1 cellular context compared by ENCODE assay signal in the genomic region with DNA sequence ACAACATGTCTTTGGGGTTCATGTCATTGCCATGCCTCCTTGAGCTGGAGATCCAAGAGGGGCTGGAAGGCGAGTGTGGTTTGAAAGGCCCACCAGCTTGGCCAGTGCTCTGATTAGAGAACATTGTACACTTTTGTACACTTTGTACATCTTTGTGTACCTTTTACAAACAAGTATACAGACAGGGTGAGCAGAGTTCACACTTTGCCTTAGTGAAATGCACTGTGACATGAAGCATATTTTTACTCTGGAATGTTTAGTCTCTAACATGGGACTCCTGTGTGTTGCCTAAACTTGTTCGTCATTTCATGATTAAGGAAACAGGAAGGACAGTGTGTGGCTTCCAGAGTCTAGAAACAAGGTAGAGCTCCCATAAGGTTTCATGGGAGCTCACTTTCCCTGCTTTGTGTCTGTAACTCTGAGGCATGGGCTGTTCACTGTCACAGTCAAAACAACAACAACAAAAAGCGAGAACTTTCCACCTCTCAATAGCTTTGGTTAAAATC.
TF ChIP-seq lines count a peak whose summit lies in the region.

No MANE protein-coding gene starts in this region.

TF ChIP-seq in HepG2, 621 proteins besides CTCF, POLR2A, EP300 and RAD21 (continued from another document):
- TF ChIP-seq, protein P1, sequence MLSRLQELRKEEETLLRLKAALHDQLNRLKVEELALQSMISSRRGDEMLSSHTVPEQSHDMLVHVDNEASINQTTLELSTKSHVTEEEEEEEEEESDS (CRISPR knock-in tag; IDR thresholded peaks at IDR 0.05; ENCODE audit: borderline replicate concordance): no peak
- TF ChIP-seq HIVEP1 (CRISPR knock-in tag; IDR thresholded peaks at IDR 0.05): no peak
- no peak for TF ChIP-seq MIXL1 (CRISPR knock-in tag; IDR thresholded peaks at IDR 0.05)
- no peak; the same call in 1 of the 2 replicates for TF ChIP-seq SALL1 (CRISPR knock-in tag; IDR thresholded peaks at IDR 0.05)
- TF ChIP-seq ZBTB33 (CRISPR knock-in tag; IDR thresholded peaks at IDR 0.05): no peak
- TF ChIP-seq, protein P2, sequence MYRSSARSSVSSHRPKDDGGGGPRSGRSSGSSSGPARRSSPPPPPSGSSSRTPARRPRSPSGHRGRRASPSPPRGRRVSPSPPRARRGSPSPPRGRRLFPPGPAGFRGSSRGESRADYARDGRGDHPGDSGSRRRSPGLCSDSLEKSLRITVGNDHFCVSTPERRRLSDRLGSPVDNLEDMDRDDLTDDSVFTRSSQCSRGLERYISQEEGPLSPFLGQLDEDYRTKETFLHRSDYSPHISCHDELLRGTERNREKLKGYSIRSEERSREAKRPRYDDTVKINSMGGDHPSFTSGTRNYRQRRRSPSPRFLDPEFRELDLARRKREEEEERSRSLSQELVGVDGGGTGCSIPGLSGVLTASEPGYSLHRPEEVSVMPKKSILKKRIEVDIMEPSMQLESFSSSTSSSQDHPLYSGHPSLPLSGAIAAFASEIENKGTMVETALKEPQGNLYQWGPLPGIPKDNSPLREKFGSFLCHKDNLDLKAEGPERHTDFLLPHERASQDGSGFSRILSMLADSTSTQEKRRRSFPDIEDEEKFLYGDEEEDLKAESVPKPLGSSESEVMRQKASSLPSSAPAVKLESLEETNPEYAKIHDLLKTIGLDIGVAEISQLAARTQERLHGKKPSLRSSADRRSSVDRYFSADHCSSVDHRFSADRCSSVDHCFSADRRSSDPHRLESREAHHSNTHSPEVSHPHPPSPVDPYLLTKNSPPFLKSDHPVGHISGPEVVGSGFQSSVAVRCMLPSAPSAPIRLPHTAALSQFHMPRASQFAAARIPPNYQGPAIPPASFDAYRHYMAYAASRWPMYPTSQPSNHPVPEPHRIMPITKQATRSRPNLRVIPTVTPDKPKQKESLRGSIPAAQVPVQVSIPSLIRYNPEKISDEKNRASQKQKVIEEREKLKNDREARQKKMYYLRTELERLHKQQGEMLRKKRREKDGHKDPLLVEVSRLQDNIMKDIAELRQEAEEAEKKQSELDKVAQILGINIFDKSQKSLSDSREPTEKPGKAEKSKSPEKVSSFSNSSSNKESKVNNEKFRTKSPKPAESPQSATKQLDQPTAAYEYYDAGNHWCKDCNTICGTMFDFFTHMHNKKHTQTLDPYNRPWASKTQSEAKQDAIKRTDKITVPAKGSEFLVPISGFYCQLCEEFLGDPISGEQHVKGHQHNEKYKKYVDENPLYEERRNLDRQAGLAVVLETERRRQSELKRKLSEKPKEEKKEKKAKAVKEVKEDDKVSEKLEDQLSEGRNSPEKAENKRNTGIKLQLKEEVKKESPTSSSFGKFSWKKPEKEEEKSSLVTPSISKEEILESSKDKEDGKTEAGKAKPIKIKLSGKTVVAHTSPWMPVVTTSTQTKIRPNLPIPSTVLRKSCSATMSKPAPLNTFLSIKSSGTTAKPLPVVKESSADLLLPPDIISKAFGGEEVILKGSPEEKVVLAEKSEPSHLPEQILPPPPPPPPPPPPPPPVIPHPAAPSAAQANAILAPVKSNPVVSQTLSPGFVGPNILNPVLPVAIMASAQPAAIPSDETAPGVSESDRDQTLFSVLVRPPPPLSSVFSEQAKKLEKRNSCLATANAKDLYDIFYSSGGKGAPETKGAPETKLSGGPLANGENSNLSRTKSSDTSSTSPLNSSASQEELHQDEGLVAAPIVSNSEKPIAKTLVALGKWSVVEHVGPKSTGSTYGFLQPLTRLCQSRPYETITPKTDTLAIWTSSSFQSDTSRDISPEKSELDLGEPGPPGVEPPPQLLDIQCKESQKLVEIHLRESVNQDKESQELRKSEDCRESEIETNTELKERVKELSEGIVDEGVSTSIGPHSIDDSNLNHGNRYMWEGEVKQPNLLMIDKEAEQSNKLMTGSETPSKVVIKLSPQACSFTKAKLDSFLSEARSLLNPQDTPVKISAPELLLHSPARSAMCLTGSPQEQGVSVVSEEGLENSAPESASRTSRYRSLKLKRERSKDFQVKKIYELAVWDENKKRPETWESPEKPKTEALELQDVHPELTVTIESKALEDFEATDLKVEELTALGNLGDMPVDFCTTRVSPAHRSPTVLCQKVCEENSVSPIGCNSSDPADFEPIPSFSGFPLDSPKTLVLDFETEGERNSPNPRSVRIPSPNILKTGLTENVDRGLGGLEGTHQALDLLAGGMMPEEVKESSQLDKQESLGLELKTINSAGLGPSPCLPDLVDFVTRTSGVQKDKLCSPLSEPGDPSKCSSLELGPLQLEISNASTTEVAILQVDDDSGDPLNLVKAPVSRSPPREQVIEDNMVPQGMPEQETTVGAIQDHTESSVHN (CRISPR knock-in tag; IDR thresholded peaks at IDR 0.05): no peak
- no peak for TF ChIP-seq ZNF598 (CRISPR knock-in tag; IDR thresholded peaks at IDR 0.05; ENCODE audit: borderline replicate concordance)
- TF ChIP-seq ZNF160 (CRISPR knock-in tag; IDR thresholded peaks at IDR 0.05): no peak
- TF ChIP-seq BRD4 (CRISPR knock-in tag; IDR thresholded peaks at IDR 0.05): no peak
- no peak for TF ChIP-seq XBP1 (CRISPR knock-in tag; IDR thresholded peaks at IDR 0.05)
- peak; percentile 37; the same call in 1 of the 2 replicates for TF ChIP-seq ZFP82 (CRISPR knock-in tag; IDR thresholded peaks at IDR 0.05; ENCODE audit: borderline replicate concordance)
- TF ChIP-seq RBAK (CRISPR knock-in tag; IDR thresholded peaks at IDR 0.05): no peak
- TF ChIP-seq, protein P3, sequence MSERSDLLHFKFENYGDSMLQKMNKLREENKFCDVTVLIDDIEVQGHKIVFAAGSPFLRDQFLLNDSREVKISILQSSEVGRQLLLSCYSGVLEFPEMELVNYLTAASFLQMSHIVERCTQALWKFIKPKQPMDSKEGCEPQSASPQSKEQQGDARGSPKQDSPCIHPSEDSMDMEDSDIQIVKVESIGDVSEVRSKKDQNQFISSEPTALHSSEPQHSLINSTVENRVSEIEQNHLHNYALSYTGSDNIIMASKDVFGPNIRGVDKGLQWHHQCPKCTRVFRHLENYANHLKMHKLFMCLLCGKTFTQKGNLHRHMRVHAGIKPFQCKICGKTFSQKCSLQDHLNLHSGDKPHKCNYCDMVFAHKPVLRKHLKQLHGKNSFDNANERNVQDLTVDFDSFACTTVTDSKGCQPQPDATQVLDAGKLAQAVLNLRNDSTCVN (CRISPR knock-in tag; IDR thresholded peaks at IDR 0.05; ENCODE audit: borderline replicate concordance): no peak
- TF ChIP-seq JARID2 (CRISPR knock-in tag; IDR thresholded peaks at IDR 0.05; ENCODE audit: insufficient replicate concordance): peak; percentile 15
- no peak for TF ChIP-seq AKAP8 (CRISPR knock-in tag; IDR thresholded peaks at IDR 0.05)
- no peak for TF ChIP-seq ZNF788 (CRISPR knock-in tag; IDR thresholded peaks at IDR 0.05; ENCODE audit: borderline replicate concordance)
- TF ChIP-seq ZSCAN9 (CRISPR knock-in tag; IDR thresholded peaks at IDR 0.05; ENCODE audit: borderline replicate concordance): no peak
- TF ChIP-seq FOXO1 (CRISPR knock-in tag; IDR thresholded peaks at IDR 0.05): 0 out of 2 replicates have a peak, but pooled peaks have one; percentile 6
- TF ChIP-seq ZNF143 (CRISPR knock-in tag; IDR thresholded peaks at IDR 0.05): no peak
- no peak for TF ChIP-seq GLI4 (CRISPR knock-in tag; IDR thresholded peaks at IDR 0.05; ENCODE audit: borderline replicate concordance)
- TF ChIP-seq KLF9 (CRISPR knock-in tag; IDR thresholded peaks at IDR 0.05; ENCODE audit: low read depth): no peak
- TF ChIP-seq ZFP1 (CRISPR knock-in tag; IDR thresholded peaks at IDR 0.05): no peak
